ENCODE assay signal across 17 cellular contexts in the genomic region with DNA sequence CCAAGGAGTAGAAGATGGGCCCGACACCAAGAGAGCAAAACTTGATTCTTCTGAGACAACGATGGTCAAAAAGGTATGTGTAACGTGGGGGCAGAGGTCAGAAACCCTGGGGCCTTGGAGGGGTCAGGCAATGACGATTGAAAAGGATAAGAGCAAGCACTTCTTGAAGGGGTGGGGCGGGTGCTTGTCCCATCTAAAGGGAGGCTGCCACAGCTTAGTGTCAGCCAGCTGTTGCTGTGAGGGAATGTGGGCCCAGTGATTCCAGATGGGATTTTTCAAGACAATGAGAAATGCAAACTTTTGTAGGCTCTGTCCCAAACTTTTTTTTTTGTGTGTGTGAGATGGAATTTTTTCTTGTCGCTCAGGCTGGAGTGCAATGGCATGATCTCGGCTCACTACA. TPM values are rescaled to one million over a fixed set of nuclear protein-coding genes. Genes with fewer than 3 reads are reported as not detected.
DNase-seq lines count a peak whose midpoint lies in the region; ATAC-seq, FAIRE-seq and TF ChIP-seq lines count a peak whose summit lies in the region.
"Had no signal": no experiment of that assay in that cellular context is flagged by ENCODE, and none has a peak within 500 bp of the region (broad histone marks: within the 10 kb centered on the region; RNA-seq: fewer than 3 reads in every experiment).

No MANE protein-coding gene starts in this region.

- POLR2A ChIA-PET in H1 (lab: Charles Lee; ENCODE audit: partially characterized antibody) = interaction anchor here (0.6 to 4.5 kb wide), 5 partner anchors 9 to 23 kb away, joined by 3 to 38 read pairs (median 4); no protein-coding TSS in a partner anchor

- no peak overlapping the region for H2BK15ac ChIP-seq in H1 (ENCODE audit: low read length)
- no peak overlapping the region for H2BK15ac ChIP-seq in mesenchymal stem cell (ENCODE audit: low read depth, poor library complexity, severe bottlenecking)

- no peak for TF ChIP-seq RAD21 in H1 (IDR thresholded peaks at IDR 0.05 in 1 of 2, conservative IDR thresholded peaks at IDR 0.05 in 1 of 2; ENCODE audit: low read depth in 2 of 2, low read length in 2 of 2)

- peaks cover 26 to 90% (median 60%) of the 10 kb centered on the region in 4 experiments for H3K36me3 ChIP-seq in H1 (ENCODE audit: control insufficient read depth in 2 of 4, insufficient read depth in 4 of 4, low read length in 3 of 4)
- H3K36me3 ChIP-seq in mesenchymal stem cell (ENCODE audit: control insufficient read depth in 1 of 2, insufficient read depth in 2 of 2, low read depth in 1 of 2, low read length in 2 of 2) = peaks cover 30 to 73% of the 10 kb centered on the region in 2 experiments
- peaks cover 0 to 63% (median 24%) of the 10 kb centered on the region in 4 donors for H3K36me3 ChIP-seq in upper lobe of left lung

- H3K4me3 ChIP-seq in H1 (ENCODE audit: extremely low read depth in 1 of 4, insufficient read depth in 2 of 4, low read depth in 3 of 4, low read length in 4 of 4) = no peak overlapping the region
- no peak overlapping the region for H3K4me3 ChIP-seq in mesenchymal stem cell (ENCODE audit: insufficient read depth in 1 of 2, low read depth in 1 of 2, low read length in 2 of 2)
- H3K4me3 ChIP-seq in upper lobe of left lung = no peak overlapping the region

- H3K14ac ChIP-seq in H1 (ENCODE audit: insufficient read length) (no peak overlapping the region), mesenchymal stem cell (ENCODE audit: low read length in 2 of 2) (no peak overlapping the region)

- H3K79me1 ChIP-seq in H1 (ENCODE audit: low read depth, low read length) = no peaks in the 10 kb centered on the region; the same call in none of the 2 replicates
- peaks cover 21% of the 10 kb centered on the region for H3K79me1 ChIP-seq in mesenchymal stem cell (replicated peaks; ENCODE audit: low read length, poor library complexity, severe bottlenecking)

- H3K9ac ChIP-seq in H1 (replicated peaks in 1 of 4; ENCODE audit: extremely low read depth in 1 of 4, low read depth in 3 of 4, low read length in 3 of 4) (no peak overlapping the region), mesenchymal stem cell (ENCODE audit: low read length) (peak overlapping the region; percentile 3)
- H3K9ac ChIP-seq: SK-N-SH had no signal

- no peak overlapping the region for H3K18ac ChIP-seq in H1 (ENCODE audit: extremely low read depth, low read length)
- no peak overlapping the region for H3K18ac ChIP-seq in mesenchymal stem cell (ENCODE audit: low read depth in 1 of 2, low read length in 2 of 2)

- no peak for FAIRE-seq in H1 (lab: Jason Lieb, UNC)
- FAIRE-seq: frontal cortex, G401.6, GM18507 had no signal

- H4K8ac ChIP-seq in H1 (ENCODE audit: extremely low read depth, insufficient read depth, low read length) = no peak overlapping the region
- no peak overlapping the region for H4K8ac ChIP-seq in mesenchymal stem cell (ENCODE audit: low read length)

- H2AK5ac ChIP-seq in H1 (ENCODE audit: low read depth, low read length) (no peak overlapping the region), mesenchymal stem cell (ENCODE audit: low read length, severe bottlenecking) (peak overlapping the region; percentile 15)

- H4K20me1 ChIP-seq in H1 (replicated peaks in 1 of 2; ENCODE audit: control insufficient read depth in 1 of 2, insufficient read depth in 2 of 2, low read length in 2 of 2) = peaks cover 4 to 5% of the 10 kb centered on the region in 2 experiments

- no peak overlapping the region for H2BK120ac ChIP-seq in H1 (replicated peaks; ENCODE audit: low read depth, low read length)
- no peak overlapping the region for H2BK120ac ChIP-seq in mesenchymal stem cell (ENCODE audit: low read depth, low read length)

- H3K4me1 ChIP-seq in H1 (replicated peaks in 1 of 4; ENCODE audit: control insufficient read depth in 3 of 4, insufficient read depth in 4 of 4, low read length in 3 of 4) (peaks cover 13 to 22% (median 21%) of the 10 kb centered on the region in 4 experiments), mesenchymal stem cell (ENCODE audit: control insufficient read depth, insufficient read depth, low read depth, low read length) (peaks cover 17% of the 10 kb centered on the region), upper lobe of left lung (peaks cover 42 to 65% (median 53%) of the 10 kb centered on the region in 4 donors)

- H3K9me3 Mint-ChIP-seq in stimulated activated naive CD8-positive, alpha-beta T cell treated with anti-CD3 and anti-CD28 coated beads, Interleukin-15, Interleukin-2, amounts not matched to agents 100 ng/mL and 50 ng/mL, for 24 hours = no peaks in the 10 kb centered on the region
- H3K9me3 Mint-ChIP-seq in stimulated activated naive CD8-positive, alpha-beta T cell treated with anti-CD3 and anti-CD28 coated beads, Interleukin-15, amount 100 ng/mL, for 72 hours = peaks cover 0 to 6% of the 10 kb centered on the region in 2 donors

- no peak overlapping the region for H3K4me3 Mint-ChIP-seq in stimulated activated naive CD8-positive, alpha-beta T cell treated with anti-CD3 and anti-CD28 coated beads, Interleukin-15, Interleukin-2, amounts not matched to agents 100 ng/mL and 50 ng/mL, for 24 hours
- no peak overlapping the region for H3K4me3 Mint-ChIP-seq in stimulated activated naive CD8-positive, alpha-beta T cell treated with anti-CD3 and anti-CD28 coated beads, Interleukin-15, amount 100 ng/mL, for 72 hours
- H3K4me3 Mint-ChIP-seq: B cell had no signal

- no peak for TF ChIP-seq CTCF in H1 (IDR thresholded peaks at IDR 0.05; ENCODE audit: control extremely low read depth in 1 of 3, insufficient read depth in 1 of 3, low read depth in 1 of 3, low read length in 3 of 3)
- TF ChIP-seq CTCF in upper lobe of left lung (IDR thresholded peaks at IDR 0.05) = no peak

- H3K79me2 ChIP-seq in H1 (ENCODE audit: control insufficient read depth in 1 of 2, insufficient read depth in 2 of 2, low read length in 2 of 2) = peaks cover 6 to 47% of the 10 kb centered on the region in 2 experiments; a peak in 3 of 4 replicates

- no peaks in the 10 kb centered on the region; the same call in 1 of the 2 replicates for H3K23me2 ChIP-seq in H1 (ENCODE audit: low read depth, low read length)

- H4K91ac ChIP-seq in H1 (replicated peaks; ENCODE audit: insufficient read length, low read length) = no peak overlapping the region
- no peak overlapping the region for H4K91ac ChIP-seq in mesenchymal stem cell (ENCODE audit: low read length)

- CTCF ChIA-PET in H1 (lab: Charles Lee; ENCODE audit: partially characterized antibody) = interaction anchor here (0.6 to 2.1 kb wide), 6 partner anchors 27 to 154 kb away, joined by 3 to 9 read pairs (median 4); no protein-coding TSS in a partner anchor

- H2AFZ ChIP-seq in H1 (ENCODE audit: low read length) (no peak overlapping the region), mesenchymal stem cell (ENCODE audit: low read depth, low read length) (no peak overlapping the region)

- peaks cover 53% of the 10 kb centered on the region for H3K4me1 Mint-ChIP-seq in stimulated activated naive CD8-positive, alpha-beta T cell treated with anti-CD3 and anti-CD28 coated beads, Interleukin-15, Interleukin-2, amounts not matched to agents 100 ng/mL and 50 ng/mL, for 24 hours (ENCODE audit: low read depth)
- H3K4me1 Mint-ChIP-seq in stimulated activated naive CD8-positive, alpha-beta T cell treated with anti-CD3 and anti-CD28 coated beads, Interleukin-15, amount 100 ng/mL, for 72 hours = peaks cover 60% of the 10 kb centered on the region

- TF ChIP-seq POLR2A in H1 (IDR thresholded peaks at IDR 0.05; ENCODE audit: control extremely low read depth in 1 of 2, low read depth in 2 of 2, low read length in 2 of 2) (no peak), upper lobe of left lung (IDR thresholded peaks at IDR 0.05) (no peak)

- no peak for TF ChIP-seq EP300 in H1 (IDR thresholded peaks at IDR 0.05; ENCODE audit: borderline replicate concordance in 1 of 2, low read depth in 2 of 2, low read length in 2 of 2)
- TF ChIP-seq EP300 in upper lobe of left lung (IDR thresholded peaks at IDR 0.05) = no peak

- H2BK5ac ChIP-seq in H1 (ENCODE audit: low read depth, low read length) (0 out of 2 replicates have a peak overlapping the region, but pooled peaks have one; percentile 46), mesenchymal stem cell (ENCODE audit: low read depth, low read length, poor library complexity, severe bottlenecking) (no peak overlapping the region)

- no peak overlapping the region for H2BK20ac ChIP-seq in H1 (ENCODE audit: low read length)

- H3K27ac Mint-ChIP-seq in stimulated activated naive CD8-positive, alpha-beta T cell treated with anti-CD3 and anti-CD28 coated beads, Interleukin-15, Interleukin-2, amounts not matched to agents 100 ng/mL and 50 ng/mL, for 24 hours = peak overlapping the region; percentile 65
- peak overlapping the region in 1 of 2 donors; percentile 41 for H3K27ac Mint-ChIP-seq in stimulated activated naive CD8-positive, alpha-beta T cell treated with anti-CD3 and anti-CD28 coated beads, Interleukin-15, amount 100 ng/mL, for 72 hours
- H3K27ac Mint-ChIP-seq: B cell had no signal

- H4K5ac ChIP-seq in H1 (ENCODE audit: insufficient read length, low read depth, low read length) = no peak overlapping the region

- H3K23ac ChIP-seq in H1 (ENCODE audit: insufficient read length) = no peak overlapping the region
- H3K23ac ChIP-seq in mesenchymal stem cell (ENCODE audit: low read length in 2 of 2) = no peak overlapping the region

- H3K36me3 Mint-ChIP-seq in stimulated activated naive CD8-positive, alpha-beta T cell treated with anti-CD3 and anti-CD28 coated beads, Interleukin-15, Interleukin-2, amounts not matched to agents 100 ng/mL and 50 ng/mL, for 24 hours (ENCODE audit: low read depth) = peaks cover 77% of the 10 kb centered on the region

- no peak for ATAC-seq in stimulated activated naive CD8-positive, alpha-beta T cell treated with anti-CD3 and anti-CD28 coated beads, Interleukin-15, amount 100 ng/mL, for 72 hours
- no peak for ATAC-seq in upper lobe of left lung (ENCODE audit: low FRiP score in 2 of 2)
- ATAC-seq in HG02798 (IDR thresholded peaks at IDR 0.05; ENCODE audit: poor library complexity, unreplicated experiment) = no peak

- WGBS in H1 (ENCODE audit: extremely low coverage in 1 of 2, insufficient coverage in 1 of 2, insufficient read length in 1 of 2, insufficient replicate concordance in 2 of 2, low coverage in 1 of 2, low lambda C conversion rate in 2 of 2, missing lambda C conversion rate in 1 of 2), 2 experiments = 90% methylated on average over 7 of the region's 7 CpGs; no CpG with 5 or more reads in 1 of the 2 experiments
- WGBS in mesenchymal stem cell = 93% methylated on average over 5 of the region's 7 CpGs
- 81 to 83% methylated on average over 7 of the region's 7 CpGs for WGBS in upper lobe of left lung, 2 donors

- H3K27me3 ChIP-seq in H1 (replicated peaks in 1 of 4; ENCODE audit: control insufficient read depth in 3 of 4, extremely low read depth in 1 of 4, insufficient read depth in 3 of 4, low read length in 3 of 4) (no peaks in the 10 kb centered on the region), mesenchymal stem cell (ENCODE audit: control insufficient read depth in 1 of 2, insufficient read depth in 1 of 2, low read length in 2 of 2) (no peaks in the 10 kb centered on the region), upper lobe of left lung (no peaks in the 10 kb centered on the region)

- DNase-seq in stimulated activated naive CD8-positive, alpha-beta T cell treated with anti-CD3 and anti-CD28 coated beads, Interleukin-15, amount 100 ng/mL, for 72 hours = no peak
- no peak for DNase-seq in H1 (ENCODE audit: low read depth in 1 of 2, low spot score in 2 of 2)
- DNase-seq in mesenchymal stem cell = no peak
- DNase-seq in C1 segment of cervical spinal cord (lab: John Stamatoyannopoulos, UW) = no peak
- no peak for DNase-seq in DMS79 treated with DMSO at 0.1 percent for 48 hours (lab: John Stamatoyannopoulos, UW)
- no peak for DNase-seq in upper lobe of left lung
- DNase-seq: activated CD4-positive, alpha-beta T cell treated with anti-CD3 and anti-CD28 coated beads for 1 hour; activated effector memory CD4-positive, alpha-beta T cell treated with Interleukin-2 at 50 U/mL for 16 hours; NCI-H1694 treated with DMSO at 0.1 percent for 48 hours; SK-N-SH; stimulated activated CD4-positive, alpha-beta T cell treated with anti-CD3 and anti-CD28 coated beads, Interleukin-15, amount 100 ng/mL, for 24 hours had no signal

- no peak overlapping the region for H3K56ac ChIP-seq in H1 (replicated peaks; ENCODE audit: insufficient read length, low read depth, low read length)

- H3K4ac ChIP-seq in H1 (replicated peaks; ENCODE audit: insufficient read length, low read depth, low read length) (no peak overlapping the region), mesenchymal stem cell (ENCODE audit: low read depth in 1 of 2, low read length in 2 of 2) (no peak overlapping the region)

- H2BK12ac ChIP-seq in H1 (ENCODE audit: low read depth, low read length) (no peak overlapping the region), mesenchymal stem cell (ENCODE audit: low read length in 2 of 2) (no peak overlapping the region)

- H3K4me2 ChIP-seq in H1 (ENCODE audit: insufficient read depth in 1 of 2, low read depth in 2 of 2, low read length in 2 of 2) = no peak overlapping the region
- no peak overlapping the region for H3K4me2 ChIP-seq in mesenchymal stem cell (ENCODE audit: low read length, poor library complexity, severe bottlenecking)
- H3K4me2 ChIP-seq: SK-N-SH had no signal

- H3K27ac ChIP-seq in H1 (ENCODE audit: low read depth, low read length) (no peak overlapping the region), mesenchymal stem cell (ENCODE audit: low read length, poor library complexity, severe bottlenecking) (no peak overlapping the region), upper lobe of left lung (peak overlapping the region in 2 of 4 donors; percentile 37 to 41)

- H3K9me3 ChIP-seq in H1 (ENCODE audit: insufficient read depth in 2 of 2, low read depth in 1 of 2, low read length in 1 of 2) = no peaks in the 10 kb centered on the region
- no peaks in the 10 kb centered on the region for H3K9me3 ChIP-seq in mesenchymal stem cell (ENCODE audit: control insufficient read depth, low read length)
- H3K9me3 ChIP-seq in upper lobe of left lung = no peaks in the 10 kb centered on the region
- H3K9me3 ChIP-seq: SK-N-SH had no signal

- no peaks in the 10 kb centered on the region for H3K27me3 Mint-ChIP-seq in stimulated activated naive CD8-positive, alpha-beta T cell treated with anti-CD3 and anti-CD28 coated beads, Interleukin-15, Interleukin-2, amounts not matched to agents 100 ng/mL and 50 ng/mL, for 24 hours
- H3K27me3 Mint-ChIP-seq in stimulated activated naive CD8-positive, alpha-beta T cell treated with anti-CD3 and anti-CD28 coated beads, Interleukin-15, amount 100 ng/mL, for 72 hours = no peaks in the 10 kb centered on the region
- H3K27me3 Mint-ChIP-seq: B cell had no signal

RNA-seq across cellular contexts. Expression of gene SAE1, which starts 24.5 kb away (rescaled TPM):
- total RNA-seq in H1 (2021; fragmentation: NEBNext Ultra II Directional; extraction: Animal tissue kit (Norgen Biotek cat#: 25700)) = 268 and 273 TPM in 2 replicates
- polyA plus RNA-seq in H1 (2011; rRNA removed) = 204 and 213 TPM in 2 replicates
- 282 TPM for polyA plus RNA-seq in H1 (2011; cell fraction: cytosol; rRNA removed)
- polyA plus RNA-seq in H1 (2011; cell fraction: nucleus; rRNA removed) = 128 TPM
- polyA plus RNA-seq in H1 (2012, experiment 1 of 2) = 252 to 307 TPM (median 272 TPM) in 4 replicates
- polyA plus RNA-seq in H1 (2012, experiment 2 of 2) = 223 TPM
- polyA plus RNA-seq in H1 (2013, experiment 1 of 2) = 207 TPM
- 212 TPM for polyA plus RNA-seq in H1 (2013, experiment 2 of 2)
- polyA minus RNA-seq in H1 (2011; rRNA and poly(A)+ RNA removed) = 127 and 143 TPM in 2 replicates
- 79.1 TPM for polyA minus RNA-seq in H1 (2011; cell fraction: cytosol; rRNA and poly(A)+ RNA removed)
- polyA minus RNA-seq in H1 (2011; cell fraction: nucleus; rRNA and poly(A)+ RNA removed) = 38.4 TPM
- polyA plus RNA-seq in mesenchymal stem cell (2013, experiment 1 of 2) = 133 TPM
- 135 TPM for polyA plus RNA-seq in mesenchymal stem cell (2013, experiment 2 of 2)
- total RNA-seq in upper lobe of left lung = 10 to 100 TPM; 31.1 to 61.2 (median 55.3) TPM

RNA-seq across cellular contexts. Expression of gene ZC3H4, which starts 41.6 kb away (rescaled TPM):
- total RNA-seq in H1 (2021; fragmentation: NEBNext Ultra II Directional; extraction: Animal tissue kit (Norgen Biotek cat#: 25700)) = 92.0 and 104 TPM in 2 replicates
- polyA plus RNA-seq in H1 (2011; rRNA removed) = 6.6 and 9.8 TPM in 2 replicates
- polyA plus RNA-seq in H1 (2011; cell fraction: cytosol; rRNA removed) = 8.5 TPM
- polyA plus RNA-seq in H1 (2011; cell fraction: nucleus; rRNA removed) = 22.5 TPM
- polyA plus RNA-seq in H1 (2012, experiment 1 of 2) = 35.8 to 57.1 TPM (median 46.0 TPM) in 4 replicates
- 21.2 TPM for polyA plus RNA-seq in H1 (2012, experiment 2 of 2)
- polyA plus RNA-seq in H1 (2013, experiment 1 of 2) = 34.8 TPM
- 33.0 TPM for polyA plus RNA-seq in H1 (2013, experiment 2 of 2)
- 17.8 and 22.5 TPM in 2 replicates for polyA minus RNA-seq in H1 (2011; rRNA and poly(A)+ RNA removed)
- 32.1 TPM for polyA minus RNA-seq in H1 (2011; cell fraction: cytosol; rRNA and poly(A)+ RNA removed)
- polyA minus RNA-seq in H1 (2011; cell fraction: nucleus; rRNA and poly(A)+ RNA removed) = 20.7 TPM
- polyA plus RNA-seq in mesenchymal stem cell (2013, experiment 1 of 2) = 12.6 TPM
- polyA plus RNA-seq in mesenchymal stem cell (2013, experiment 2 of 2) = 12.7 TPM
- 10 to 100 TPM; 28.6 to 57.6 (median 44.1) TPM for total RNA-seq in upper lobe of left lung
